Comparison of ENCODE assay signal across 8 cellular contexts in genomic region chr18:59783138-59783537, GRCh38.
DNase-seq lines count a peak whose midpoint lies in the region; ATAC-seq and TF ChIP-seq lines count a peak whose summit lies in the region.

No MANE protein-coding gene starts in this region.

- peaks cover 3% of the 10 kb centered on the region for H3K27me3 Mint-ChIP-seq in neural crest cell (ENCODE audit: low read depth)

- ATAC-seq in GM19351 (IDR thresholded peaks at IDR 0.05; ENCODE audit: unreplicated experiment) (peak; percentile 96), HG03378 (IDR thresholded peaks at IDR 0.05; ENCODE audit: unreplicated experiment) (peak; percentile 90)

- no peaks in the 10 kb centered on the region for H3K36me3 Mint-ChIP-seq in neural crest cell (ENCODE audit: low read depth)

- TF ChIP-seq CTCF in neural crest cell (conservative IDR thresholded peaks at IDR 0.05) = peak; percentile 60

- peak; percentile 89 for DNase-seq in EH (ENCODE audit: low read depth)
- peak; percentile 75 for DNase-seq in NCI-H748 (lab: John Stamatoyannopoulos, UW; ENCODE audit: unreplicated experiment)
- peak; percentile 57 for DNase-seq in dedifferentiated amniotic fluid mesenchymal stem cell (ENCODE audit: extremely low spot score)
- DNase-seq in neural crest cell (ENCODE audit: low read depth, low spot score) = peak; percentile 3
- no peak for DNase-seq in NK-92 (lab: John Stamatoyannopoulos, UW; ENCODE audit: unreplicated experiment)
- DNase-seq in stimulated activated CD4-positive, alpha-beta T cell treated with anti-CD3 and anti-CD28 coated beads, Interleukin-12 subunit alpha, Interleukin-12 subunit beta, amount 100 ng/mL, for 4 hours = no peak

- H3K4me3 Mint-ChIP-seq in neural crest cell = no peak overlapping the region

- H3K9me3 Mint-ChIP-seq in neural crest cell = no peaks in the 10 kb centered on the region

- H3K4me1 Mint-ChIP-seq in neural crest cell = no peaks in the 10 kb centered on the region

- H3K27ac Mint-ChIP-seq in neural crest cell (ENCODE audit: unreplicated experiment) = no peak overlapping the region

Comparison
In these comparisons a context has a peak if more than half of its experiments do, and no peak if none do; other contexts are left out.
1. DNase-seq: peak in EH (single experiment), NCI-H748 (single experiment), dedifferentiated amniotic fluid mesenchymal stem cell (single experiment) and neural crest cell (single experiment); none in NK-92 (single experiment) and stimulated activated CD4-positive, alpha-beta T cell treated with anti-CD3 and anti-CD28 coated beads, Interleukin-12 subunit alpha, Interleukin-12 subunit beta, amount 100 ng/mL, for 4 hours (single experiment).